In genomic region chr2:160109939-160110673, GRCh38 we compare ENCODE assay signal across 8 cellular contexts. TPM values are rescaled to one million over a fixed set of nuclear protein-coding genes. Genes with fewer than 3 reads are reported as not detected.
A peak's percentile ranks its signal among the peaks of the same experiment; 100 is the strongest.
DNase-seq lines count a peak whose midpoint lies in the region; ATAC-seq and TF ChIP-seq lines count a peak whose summit lies in the region.

No MANE protein-coding gene starts in this region.

- H3K4me3 Mint-ChIP-seq in T-helper 2 cell treated with Interferon-gamma antibody and Interleukin-4, amounts not matched to agents 5 μg/mL and 100 μg/mL, for 36 hours: no peak overlapping the region

- in situ Hi-C loops in T47D (cut with HindIII; ENCODE audit: low pct_unique_long_range_greater_than_20kb, low sequenced_read_pairs): no loop called here

- peaks cover 13% of the 10 kb centered on the region for H3K27me3 Mint-ChIP-seq in T-helper 2 cell treated with Interferon-gamma antibody and Interleukin-4, amounts not matched to agents 5 μg/mL and 100 μg/mL, for 36 hours (ENCODE audit: low read depth)

- H3K36me3 Mint-ChIP-seq in T-helper 2 cell treated with Interferon-gamma antibody and Interleukin-4, amounts not matched to agents 5 μg/mL and 100 μg/mL, for 36 hours (ENCODE audit: low read depth): no peaks in the 10 kb centered on the region

- peak; percentile 85 for DNase-seq in A172 (ENCODE audit: low spot score)
- DNase-seq in NCI-H146 (lab: John Stamatoyannopoulos, UW): peak; percentile 4
- peak; percentile 7 for DNase-seq in T-helper 2 cell treated with Interferon-gamma antibody and Interleukin-4, amounts not matched to agents 5 μg/mL and 100 μg/mL, for 36 hours (ENCODE audit: low spot score)
- peak; percentile 8 to 68 for DNase-seq in T47D (ENCODE audit: low read depth in 1 of 2, low spot score in 1 of 2)
- peak; percentile 80 for DNase-seq in iris pigment epithelial cell (ENCODE audit: low read depth)
- DNase-seq in stimulated activated CD4-positive, alpha-beta T cell treated with anti-CD3 and anti-CD28 coated beads, Interleukin-1b, Interleukin-23, amount 100 ng/mL, for 1 hour (ENCODE audit: low read depth in 2 of 2): peak; percentile 6 to 13

- H3K27ac Mint-ChIP-seq in T-helper 2 cell treated with Interferon-gamma antibody and Interleukin-4, amounts not matched to agents 5 μg/mL and 100 μg/mL, for 36 hours: no peak overlapping the region

- H3K4me1 Mint-ChIP-seq in T-helper 2 cell treated with Interferon-gamma antibody and Interleukin-4, amounts not matched to agents 5 μg/mL and 100 μg/mL, for 36 hours (ENCODE audit: low read depth): no peaks in the 10 kb centered on the region

- H3K4me3 ChIP-seq in GM12875 (ENCODE audit: low read depth, low read length): no peak overlapping the region

- peak; percentile 80 for TF ChIP-seq CTCF in GM12875 (IDR thresholded peaks at IDR 0.05; ENCODE audit: borderline replicate concordance, insufficient read depth, low read depth, low read length)

- ATAC-seq in HG02763 (IDR thresholded peaks at IDR 0.05; ENCODE audit: unreplicated experiment): peak; percentile 69

- H3K9me3 Mint-ChIP-seq in T-helper 2 cell treated with Interferon-gamma antibody and Interleukin-4, amounts not matched to agents 5 μg/mL and 100 μg/mL, for 36 hours: no peaks in the 10 kb centered on the region

RNA-seq across cellular contexts. Expression of gene PLA2R1, which starts 47.7 kb away (rescaled TPM):
- 1.7 and 2.5 TPM in 2 replicates for total RNA-seq in A172 (2014; rRNA removed; shearing (Covaris generic))

Comparison
In these comparisons a context has a peak if more than half of its experiments do, and no peak if none do; other contexts are left out.
1. DNase-seq: peak in every context shown above with its lines; median percentile 85 in A172; 80 in iris pigment epithelial cell; 38 in T47D; 10 in stimulated activated CD4-positive, alpha-beta T cell treated with anti-CD3 and anti-CD28 coated beads, Interleukin-1b, Interleukin-23, amount 100 ng/mL, for 1 hour; 7 in T-helper 2 cell treated with Interferon-gamma antibody and Interleukin-4, amounts not matched to agents 5 μg/mL and 100 μg/mL, for 36 hours; 4 in NCI-H146.